ENCODE assay signal across 11 cellular contexts in genomic region chr7:155203882-155204691, GRCh38.
DNase-seq lines count a peak whose midpoint lies in the region; ATAC-seq and TF ChIP-seq lines count a peak whose summit lies in the region.
"Had no signal": no experiment of that assay in that cellular context is flagged by ENCODE, and none has a peak within 500 bp of the region (broad histone marks: within the 10 kb centered on the region; RNA-seq: fewer than 3 reads in every experiment).

No MANE protein-coding gene starts in this region.

- no peak overlapping the region for H3K4me3 Mint-ChIP-seq in dendritic cell treated with granulocyte-macrophage colony-stimulating factor and Interleukin-4, amounts not matched to agents 40 ng/mL and 50 ng/mL, for 4 days
- H3K4me3 Mint-ChIP-seq in stimulated activated naive B cell treated with anti-CD40 and anti-IgM and Interleukin-4, amounts not matched to agents 10 μg/mL and 1 μg/mL and 100 μg/mL, for 72 hours = no peak overlapping the region

- peak; percentile 62 for DNase-seq in activated effector memory CD4-positive, alpha-beta T cell treated with anti-CD3 and anti-CD28 coated beads, Interleukin-2, amount 50 U/mL, for 16 hours
- DNase-seq in activated effector memory CD4-positive, alpha-beta T cell treated with Interleukin-2 at 50 U/mL for 16 hours = no peak
- no peak for DNase-seq in Panc1 (ENCODE audit: low read depth, low spot score)
- DNase-seq in stimulated activated naive B cell treated with anti-CD40 and anti-IgM and Interleukin-4, amounts not matched to agents 10 μg/mL and 1 μg/mL and 100 μg/mL, for 72 hours = no peak
- DNase-seq: amniotic stem cell; OCI-M1; stimulated activated CD4-positive, alpha-beta T cell treated with anti-CD3 and anti-CD28 coated beads, Interleukin-15, amount 100 ng/mL, for 24 hours had no signal

- no peaks in the 10 kb centered on the region for H3K27me3 ChIP-seq in Panc1 (ENCODE audit: control insufficient read depth, insufficient read depth, low read length)

- intact Hi-C loops in Panc1 (cut with micrococcal nuclease; ENCODE audit: unreplicated experiment) = no loop called here
- intact Hi-C loops in dendritic cell treated with granulocyte-macrophage colony-stimulating factor and Interleukin-4, amounts not matched to agents 40 ng/mL and 50 ng/mL, for 4 days (cut with micrococcal nuclease) = loop anchor here (10.0 kb wide), 1 partner anchor 551 kb away; no protein-coding TSS in a partner anchor

- CTCF ChIA-PET in Panc1 (lab: Charles Lee) = interaction anchor here (0.7 kb wide), 1 partner anchor 84 kb away, joined by 4 read pairs; no protein-coding TSS in a partner anchor

- in situ Hi-C loops in Panc1 (cut with HindIII; ENCODE audit: low pct_unique_long_range_greater_than_20kb, low sequenced_read_pairs) = no loop called here

- peaks cover 86% of the 10 kb centered on the region for H3K4me1 Mint-ChIP-seq in dendritic cell treated with granulocyte-macrophage colony-stimulating factor and Interleukin-4, amounts not matched to agents 40 ng/mL and 50 ng/mL, for 4 days (ENCODE audit: low read depth)
- H3K4me1 Mint-ChIP-seq in stimulated activated naive B cell treated with anti-CD40 and anti-IgM and Interleukin-4, amounts not matched to agents 10 μg/mL and 1 μg/mL and 100 μg/mL, for 72 hours = peaks cover 61 to 84% of the 10 kb centered on the region in 2 donors

- no peak for ATAC-seq in Panc1
- no peak for ATAC-seq in stimulated activated naive B cell treated with anti-CD40 and anti-IgM and Interleukin-4, amounts not matched to agents 10 μg/mL and 1 μg/mL and 100 μg/mL, for 72 hours (replicated peaks)
- ATAC-seq in GM18498 (IDR thresholded peaks at IDR 0.05; ENCODE audit: unreplicated experiment) = no peak
- no peak for ATAC-seq in GM21447 (IDR thresholded peaks at IDR 0.05; ENCODE audit: unreplicated experiment)
- ATAC-seq in GM19452 (IDR thresholded peaks at IDR 0.05; ENCODE audit: unreplicated experiment) = no peak

- peaks cover 6% of the 10 kb centered on the region for H3K36me3 Mint-ChIP-seq in dendritic cell treated with granulocyte-macrophage colony-stimulating factor and Interleukin-4, amounts not matched to agents 40 ng/mL and 50 ng/mL, for 4 days (ENCODE audit: low read depth)
- H3K36me3 Mint-ChIP-seq in stimulated activated naive B cell treated with anti-CD40 and anti-IgM and Interleukin-4, amounts not matched to agents 10 μg/mL and 1 μg/mL and 100 μg/mL, for 72 hours = peaks cover 21 to 38% of the 10 kb centered on the region in 2 donors

- H3K4me3 ChIP-seq in Panc1 (ENCODE audit: low read depth in 2 of 2, low read length in 2 of 2) = no peak overlapping the region

- BruUV-seq in Panc1 (replicated peaks; lab: Mats Ljungman, UMichigan) = no TSS peak

- H3K27ac Mint-ChIP-seq in dendritic cell treated with granulocyte-macrophage colony-stimulating factor and Interleukin-4, amounts not matched to agents 40 ng/mL and 50 ng/mL, for 4 days = peak overlapping the region; percentile 97
- H3K27ac Mint-ChIP-seq in stimulated activated naive B cell treated with anti-CD40 and anti-IgM and Interleukin-4, amounts not matched to agents 10 μg/mL and 1 μg/mL and 100 μg/mL, for 72 hours = peak overlapping the region; percentile 88

- peaks cover 21% of the 10 kb centered on the region for H3K9me3 Mint-ChIP-seq in dendritic cell treated with granulocyte-macrophage colony-stimulating factor and Interleukin-4, amounts not matched to agents 40 ng/mL and 50 ng/mL, for 4 days
- peaks cover 18 to 34% of the 10 kb centered on the region in 2 donors for H3K9me3 Mint-ChIP-seq in stimulated activated naive B cell treated with anti-CD40 and anti-IgM and Interleukin-4, amounts not matched to agents 10 μg/mL and 1 μg/mL and 100 μg/mL, for 72 hours

- no peaks in the 10 kb centered on the region for H3K27me3 Mint-ChIP-seq in dendritic cell treated with granulocyte-macrophage colony-stimulating factor and Interleukin-4, amounts not matched to agents 40 ng/mL and 50 ng/mL, for 4 days
- H3K27me3 Mint-ChIP-seq in stimulated activated naive B cell treated with anti-CD40 and anti-IgM and Interleukin-4, amounts not matched to agents 10 μg/mL and 1 μg/mL and 100 μg/mL, for 72 hours = no peaks in the 10 kb centered on the region

- POLR2A ChIA-PET in Panc1 (lab: Charles Lee) = interaction anchor here (0.6 kb wide), 1 partner anchor 11 kb away, joined by 3 read pairs; no protein-coding TSS in a partner anchor

- no peak for TF ChIP-seq CTCF in Panc1 (IDR thresholded peaks at IDR 0.05)

- no peaks in the 10 kb centered on the region for H3K9me3 ChIP-seq in Panc1 (ENCODE audit: control insufficient read depth, insufficient read depth, low read depth, low read length)

- H3K36me3 ChIP-seq in Panc1 (ENCODE audit: control insufficient read depth, insufficient read depth, low read length) = no peaks in the 10 kb centered on the region

- H3K27ac ChIP-seq in Panc1 (ENCODE audit: low read length) = peak overlapping the region; percentile 34; the same call in 1 of the 2 replicates

- peaks cover 21% of the 10 kb centered on the region for H3K4me1 ChIP-seq in Panc1 (ENCODE audit: control insufficient read depth, insufficient read depth, low read length)
